8 cellular contexts compared by ENCODE assay signal in genomic region chr16:70113982-70114826, GRCh38. TPM values are rescaled to one million over a fixed set of nuclear protein-coding genes. Genes with fewer than 3 reads are reported as not detected.
A peak's percentile ranks its signal among the peaks of the same experiment; 100 is the strongest.
DNase-seq lines count a peak whose midpoint lies in the region; ATAC-seq and TF ChIP-seq lines count a peak whose summit lies in the region.
"Not testable (repeated sequence)": the region's sequence is repeated elsewhere in the genome, so short reads cannot be mapped to it uniquely, and the experiment has no call there.

Gene PDPR (plus strand): TSS chr16:70114332. CDS start chr16:70120493, 6,161 bp downstream.

- not testable (repeated sequence) for H3K9me3 ChIP-seq in SK-N-MC (ENCODE audit: low read depth, low read length); neutrophil; subcutaneous abdominal adipose tissue (ENCODE audit: control insufficient read depth in 5 of 5, low read length in 5 of 5)

- peak within 1 kb of the TSS; percentile 74 for H3K27ac Mint-ChIP-seq in activated naive CD4-positive, alpha-beta T cell treated with anti-CD3 and anti-CD28 coated beads for 36 hours

- H3K9ac ChIP-seq in SK-N-MC (ENCODE audit: insufficient read length) (peak within 1 kb of the TSS; percentile 55), subcutaneous abdominal adipose tissue (ENCODE audit: low read length in 5 of 5) (peak within 1 kb of the TSS in 3 of 5 donors; percentile 48 to 77 (median 63))

- not testable (repeated sequence) for H3K36me3 Mint-ChIP-seq in activated naive CD4-positive, alpha-beta T cell treated with anti-CD3 and anti-CD28 coated beads for 36 hours (ENCODE audit: low read depth)

- CTCF ChIA-PET in activated naive CD4-positive, alpha-beta T cell treated with anti-CD3 and anti-CD28 coated beads for 36 hours (lab: Charles Lee), result interaction anchor here (0.7 kb wide), 1 partner anchor 266 kb away, joined by 3 read pairs; no protein-coding TSS in a partner anchor

- not testable (repeated sequence) for TF ChIP-seq CTCF in NB4 (IDR thresholded peaks at IDR 0.05; ENCODE audit: low read depth, low read length)
- TF ChIP-seq CTCF in neutrophil (IDR thresholded peaks at IDR 0.05), result peak; percentile 6

- H3K4me1 Mint-ChIP-seq in activated naive CD4-positive, alpha-beta T cell treated with anti-CD3 and anti-CD28 coated beads for 36 hours (ENCODE audit: low read depth), result peaks cover 27% of the 10 kb centered on the region

- H3K4me3 ChIP-seq in NB4 (ENCODE audit: low read depth, low read length) (peak within 1 kb of the TSS; percentile 74), SK-N-MC (peak within 1 kb of the TSS; percentile 74), neutrophil (ENCODE audit: low read depth in 1 of 2, low read length in 1 of 2) (peak within 1 kb of the TSS; percentile 65), subcutaneous abdominal adipose tissue (ENCODE audit: low read depth in 1 of 5, low read length in 5 of 5) (peak within 1 kb of the TSS; percentile 66 to 83 (median 75))

- H3K4me1 ChIP-seq in neutrophil (ENCODE audit: control insufficient read depth in 1 of 2, insufficient read depth in 1 of 2, low read depth in 1 of 2, low read length in 1 of 2), result not testable (repeated sequence)
- peaks cover 1 to 22% (median 17%) of the 10 kb centered on the region in 5 donors for H3K4me1 ChIP-seq in subcutaneous abdominal adipose tissue (ENCODE audit: control insufficient read depth in 5 of 5, insufficient read depth in 5 of 5, low read length in 5 of 5)

- intact Hi-C loops in activated naive CD4-positive, alpha-beta T cell treated with anti-CD3 and anti-CD28 coated beads for 36 hours (cut with micrococcal nuclease), result loop anchor here (1.0 to 10.0 kb wide), 3 partner anchors 49 to 138 kb away; partner anchors contain the start of gene EXOSC6

- not testable (repeated sequence) for H3K27me3 Mint-ChIP-seq in activated naive CD4-positive, alpha-beta T cell treated with anti-CD3 and anti-CD28 coated beads for 36 hours (ENCODE audit: low read depth)

- not testable (repeated sequence) for H3K9me3 Mint-ChIP-seq in activated naive CD4-positive, alpha-beta T cell treated with anti-CD3 and anti-CD28 coated beads for 36 hours

- not testable (repeated sequence) for H3K27ac ChIP-seq in SK-N-MC
- peak within 1 kb of the TSS; percentile 71 for H3K27ac ChIP-seq in neutrophil
- peak within 1 kb of the TSS; percentile 16 for H3K27ac ChIP-seq in subcutaneous abdominal adipose tissue (ENCODE audit: low read depth, low read length)

- peak within 1 kb of the TSS; percentile 86 for H3K4me3 Mint-ChIP-seq in activated naive CD4-positive, alpha-beta T cell treated with anti-CD3 and anti-CD28 coated beads for 36 hours

- ATAC-seq in HG02571 (IDR thresholded peaks at IDR 0.05; ENCODE audit: unreplicated experiment), result peak; percentile 92

- not testable (repeated sequence) for H3K36me3 ChIP-seq in SK-N-MC (ENCODE audit: insufficient read depth, low read length); neutrophil; subcutaneous abdominal adipose tissue (ENCODE audit: control insufficient read depth in 5 of 5, insufficient read depth in 5 of 5, low read length in 5 of 5)

- not testable (repeated sequence) for H3K27me3 ChIP-seq in neutrophil; subcutaneous abdominal adipose tissue (ENCODE audit: control insufficient read depth in 5 of 5, insufficient read depth in 4 of 5, low read length in 5 of 5)

- DNase-seq in GM04504 (ENCODE audit: low read depth) (peak; percentile 69), NB4 (ENCODE audit: low read depth) (peak; percentile 94), SK-N-MC (ENCODE audit: low read depth, low spot score) (peak; percentile 5), germinal center (ENCODE audit: low spot score) (peak; percentile 84)
- DNase-seq in activated naive CD4-positive, alpha-beta T cell treated with anti-CD3 and anti-CD28 coated beads for 36 hours, result peak; percentile 94

- peak; percentile 10 for TF ChIP-seq POLR2A in NB4 (IDR thresholded peaks at IDR 0.05; ENCODE audit: extremely low read depth, insufficient read length)

RNA-seq across cellular contexts. Expression of gene PDPR, which starts in this region (rescaled TPM):
- 10 to 100 TPM; 12.8 to 14.3 TPM for total RNA-seq in activated naive CD4-positive, alpha-beta T cell treated with anti-CD3 and anti-CD28 coated beads for 36 hours

Comparison
In these comparisons a context has a peak if more than half of its experiments do, and no peak if none do; other contexts are left out.
1. DNase-seq: peak in every context shown above with its lines; median percentile 94 in NB4; 94 in activated naive CD4-positive, alpha-beta T cell treated with anti-CD3 and anti-CD28 coated beads for 36 hours; 84 in germinal center; 69 in GM04504; 5 in SK-N-MC.